Comparison of ENCODE assay signal across 25 cellular contexts in the genomic region with DNA sequence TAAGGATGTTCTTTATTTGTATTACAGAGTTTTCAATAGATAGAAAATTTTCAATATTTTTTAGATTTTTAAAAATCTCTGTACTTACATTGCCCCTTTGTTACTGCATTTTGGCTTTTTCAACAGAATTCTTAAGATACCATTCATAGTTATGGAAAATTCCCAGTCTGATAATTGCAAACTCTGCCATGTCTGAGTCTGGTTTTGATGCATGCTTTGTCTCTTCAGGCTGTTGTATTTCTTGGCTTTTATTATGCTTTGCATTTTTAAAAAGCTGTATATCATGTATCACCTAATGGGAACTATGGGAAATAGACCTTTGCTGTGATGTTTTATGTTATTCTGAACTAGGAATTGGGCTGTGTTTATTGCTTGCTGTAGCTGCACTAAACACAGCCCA.
"Had no signal": no experiment of that assay in that cellular context is flagged by ENCODE, and none has a peak within 500 bp of the region (broad histone marks: within the 10 kb centered on the region; RNA-seq: fewer than 3 reads in every experiment).

No MANE protein-coding gene starts in this region.

- H3K27me3 ChIP-seq: colonic mucosa, esophagus muscularis mucosa, gastrocnemius medialis, pancreas, right lobe of liver, testis, tibial artery had no signal

- DNase-seq: colonic mucosa; dermis blood vessel endothelial cell; effector memory CD4-positive, alpha-beta T cell; gastrocnemius medialis; head of caudate nucleus; left ventricle myocardium superior; lower lobe of right lung; natural killer cell; occipital lobe; pancreas; retina; right lobe of liver; small intestine; stimulated activated CD4-positive, alpha-beta T cell treated with anti-CD3 and anti-CD28 coated beads, Interleukin-12 subunit alpha, Interleukin-12 subunit beta, amount 100 ng/mL, for 4 hours; stimulated activated CD4-positive, alpha-beta T cell treated with anti-CD3 and anti-CD28 coated beads, Interleukin-2, amount 100 ng/mL, for 24 hours; stimulated activated CD4-positive, alpha-beta T cell treated with anti-CD3 and anti-CD28 coated beads, Interleukin-4, amount 100 ng/mL, for 24 hours; stimulated activated naive CD4-positive, alpha-beta T cell treated with Interleukin-2 at 50 U/mL for 16 hours; substantia nigra; testis; tibial artery had no signal

- H3K36me3 ChIP-seq: colonic mucosa, esophagus muscularis mucosa, gastrocnemius medialis, lower lobe of right lung, pancreas, right lobe of liver, tibial artery had no signal

- H3K4me1 ChIP-seq: colonic mucosa, esophagus muscularis mucosa, gastrocnemius medialis, lower lobe of right lung, pancreas, right lobe of liver, testis, tibial artery had no signal

- H3K27me3 Mint-ChIP-seq: type B pancreatic cell had no signal

- H3K36me3 Mint-ChIP-seq: stimulated activated effector memory CD8-positive, alpha-beta T cell treated with anti-CD3 and anti-CD28 coated beads, Interleukin-12 subunit alpha, Interleukin-12 subunit beta, amount 100 ng/mL, for 72 hours; type B pancreatic cell had no signal

- FAIRE-seq: endothelial cell of umbilical vein, keratinocyte, pancreas, small intestine had no signal

- H3K4me3 Mint-ChIP-seq: natural killer cell; stimulated activated effector memory CD8-positive, alpha-beta T cell treated with anti-CD3 and anti-CD28 coated beads, Interleukin-12 subunit alpha, Interleukin-12 subunit beta, amount 100 ng/mL, for 72 hours; type B pancreatic cell had no signal

- H3K9me3 ChIP-seq: colonic mucosa, gastrocnemius medialis, pancreas, right lobe of liver, testis had no signal

- H3K4me3 ChIP-seq: colonic mucosa, esophagus muscularis mucosa, gastrocnemius medialis, lower lobe of right lung, pancreas, right lobe of liver, testis, tibial artery had no signal

- H3K4me1 Mint-ChIP-seq: natural killer cell; stimulated activated effector memory CD8-positive, alpha-beta T cell treated with anti-CD3 and anti-CD28 coated beads, Interleukin-12 subunit alpha, Interleukin-12 subunit beta, amount 100 ng/mL, for 72 hours had no signal

- ATAC-seq: gastrocnemius medialis; left ventricle myocardium superior; lower lobe of right lung; natural killer cell; pancreas; right lobe of liver; stimulated activated effector memory CD8-positive, alpha-beta T cell treated with anti-CD3 and anti-CD28 coated beads, Interleukin-12 subunit alpha, Interleukin-12 subunit beta, amount 100 ng/mL, for 72 hours had no signal

- H3K27ac ChIP-seq: colonic mucosa, esophagus muscularis mucosa, gastrocnemius medialis, lower lobe of right lung, pancreas, right lobe of liver, testis, tibial artery had no signal

- H3K27ac Mint-ChIP-seq: natural killer cell; stimulated activated effector memory CD8-positive, alpha-beta T cell treated with anti-CD3 and anti-CD28 coated beads, Interleukin-12 subunit alpha, Interleukin-12 subunit beta, amount 100 ng/mL, for 72 hours; type B pancreatic cell had no signal
